ENCODE assay signal across 1 cellular context in the genomic region with DNA sequence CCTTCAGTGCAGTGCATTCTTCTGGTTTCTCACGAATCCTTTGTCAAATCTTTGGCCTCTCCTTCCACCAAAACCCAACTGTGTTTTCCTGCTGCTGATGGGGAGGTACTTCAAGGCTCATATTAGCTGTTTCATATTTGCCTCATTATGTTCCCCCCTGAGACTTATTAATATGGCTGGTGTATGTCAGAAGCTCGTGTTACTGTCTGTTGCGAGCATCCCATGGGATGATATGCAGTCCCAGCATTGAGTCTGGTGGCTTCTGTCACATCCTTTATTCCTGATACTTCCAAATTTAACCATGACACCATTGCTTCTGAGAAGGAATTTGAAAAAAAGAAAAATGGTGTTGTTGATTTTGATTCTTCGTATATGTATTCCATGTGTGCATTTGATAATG.
TF ChIP-seq lines count a peak whose summit lies in the region.

No MANE protein-coding gene starts in this region.

TF ChIP-seq in A549, 52 proteins besides CTCF, POLR2A, EP300 and RAD21 (continued from another document):
- TF ChIP-seq, protein P1, sequence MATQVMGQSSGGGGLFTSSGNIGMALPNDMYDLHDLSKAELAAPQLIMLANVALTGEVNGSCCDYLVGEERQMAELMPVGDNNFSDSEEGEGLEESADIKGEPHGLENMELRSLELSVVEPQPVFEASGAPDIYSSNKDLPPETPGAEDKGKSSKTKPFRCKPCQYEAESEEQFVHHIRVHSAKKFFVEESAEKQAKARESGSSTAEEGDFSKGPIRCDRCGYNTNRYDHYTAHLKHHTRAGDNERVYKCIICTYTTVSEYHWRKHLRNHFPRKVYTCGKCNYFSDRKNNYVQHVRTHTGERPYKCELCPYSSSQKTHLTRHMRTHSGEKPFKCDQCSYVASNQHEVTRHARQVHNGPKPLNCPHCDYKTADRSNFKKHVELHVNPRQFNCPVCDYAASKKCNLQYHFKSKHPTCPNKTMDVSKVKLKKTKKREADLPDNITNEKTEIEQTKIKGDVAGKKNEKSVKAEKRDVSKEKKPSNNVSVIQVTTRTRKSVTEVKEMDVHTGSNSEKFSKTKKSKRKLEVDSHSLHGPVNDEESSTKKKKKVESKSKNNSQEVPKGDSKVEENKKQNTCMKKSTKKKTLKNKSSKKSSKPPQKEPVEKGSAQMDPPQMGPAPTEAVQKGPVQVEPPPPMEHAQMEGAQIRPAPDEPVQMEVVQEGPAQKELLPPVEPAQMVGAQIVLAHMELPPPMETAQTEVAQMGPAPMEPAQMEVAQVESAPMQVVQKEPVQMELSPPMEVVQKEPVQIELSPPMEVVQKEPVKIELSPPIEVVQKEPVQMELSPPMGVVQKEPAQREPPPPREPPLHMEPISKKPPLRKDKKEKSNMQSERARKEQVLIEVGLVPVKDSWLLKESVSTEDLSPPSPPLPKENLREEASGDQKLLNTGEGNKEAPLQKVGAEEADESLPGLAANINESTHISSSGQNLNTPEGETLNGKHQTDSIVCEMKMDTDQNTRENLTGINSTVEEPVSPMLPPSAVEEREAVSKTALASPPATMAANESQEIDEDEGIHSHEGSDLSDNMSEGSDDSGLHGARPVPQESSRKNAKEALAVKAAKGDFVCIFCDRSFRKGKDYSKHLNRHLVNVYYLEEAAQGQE (IDR thresholded peaks at IDR 0.05): no peak
- TF ChIP-seq, protein P2, sequence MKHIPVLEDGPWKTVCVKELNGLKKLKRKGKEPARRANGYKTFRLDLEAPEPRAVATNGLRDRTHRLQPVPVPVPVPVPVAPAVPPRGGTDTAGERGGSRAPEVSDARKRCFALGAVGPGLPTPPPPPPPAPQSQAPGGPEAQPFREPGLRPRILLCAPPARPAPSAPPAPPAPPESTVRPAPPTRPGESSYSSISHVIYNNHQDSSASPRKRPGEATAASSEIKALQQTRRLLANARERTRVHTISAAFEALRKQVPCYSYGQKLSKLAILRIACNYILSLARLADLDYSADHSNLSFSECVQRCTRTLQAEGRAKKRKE (CRISPR knock-in tag; IDR thresholded peaks at IDR 0.05; ENCODE audit: low read depth): no peak
- TF ChIP-seq RCOR1 (IDR thresholded peaks at IDR 0.05; ENCODE audit: low read depth, low read length): no peak
- no peak for TF ChIP-seq KDM1A (IDR thresholded peaks at IDR 0.05; ENCODE audit: low read depth)
- no peak for TF ChIP-seq NFE2L2 (conservative IDR thresholded peaks at IDR 0.05; ENCODE audit: low read length)
- TF ChIP-seq HOXA7 (CRISPR knock-in tag; IDR thresholded peaks at IDR 0.05): no peak
- no peak for TF ChIP-seq RNF2 (IDR thresholded peaks at IDR 0.05; ENCODE audit: borderline replicate concordance, low read depth)
